ENCODE assay signal across 8 cellular contexts in genomic region chr14:34540181-34541059, GRCh38. TPM values are rescaled to one million over a fixed set of nuclear protein-coding genes. Genes with fewer than 3 reads are reported as not detected.
DNase-seq lines count a peak whose midpoint lies in the region; ATAC-seq, FAIRE-seq and TF ChIP-seq lines count a peak whose summit lies in the region.
"Not testable (repeated sequence)": the region's sequence is repeated elsewhere in the genome, so short reads cannot be mapped to it uniquely, and the experiment has no call there.

No MANE protein-coding gene starts in this region.

- not testable (repeated sequence) for H4K20me1 ChIP-seq in HepG2 (ENCODE audit: insufficient read depth, low read length)

- peak; percentile 90 for FAIRE-seq in HepG2 (lab: Jason Lieb, UNC)

- H3K9me3 Mint-ChIP-seq in CD14-positive monocyte; IgD-negative memory B cell; osteocyte (ENCODE audit: unreplicated experiment): not testable (repeated sequence)

- CTCF ChIA-PET in HepG2 (lab: Yijun Ruan, JAX; ENCODE audit: low intra/inter-chr PET ratio, low total read pairs), result interaction anchor here (1.1 kb wide), 1 partner anchor 208 kb away, joined by 3 read pairs; no protein-coding TSS in a partner anchor

- POLR2A ChIA-PET in HepG2 (lab: Yijun Ruan, JAX), result interaction anchor here (0.8 to 1.9 kb wide), 7 partner anchors 14 to 1267 kb away, joined by 3 to 17 read pairs (median 10); partner anchors contain the start of gene SPTSSA

- not testable (repeated sequence) for H3K9me3 ChIP-seq in HepG2 (ENCODE audit: low read length); testis

- 2% methylated on average over 18 of the region's 19 CpGs for WGBS in HepG2 (ENCODE audit: low lambda C conversion rate)
- WGBS in testis, 2 donors, result 57 to 78% methylated on average over 14 to 15 of the region's 19 CpGs

- not testable (repeated sequence) for H2AFZ ChIP-seq in HepG2 (ENCODE audit: low read length)

- H3K79me2 ChIP-seq in HepG2 (ENCODE audit: insufficient read depth, low read length), result peaks cover 28% of the 10 kb centered on the region

- in situ Hi-C loops in astrocyte of the cerebellum (cut with HindIII; ENCODE audit: low sequenced_read_pairs); HepG2 (cut with HindIII; ENCODE audit: extremely low pct_ligation_motif_present, low pct_unique_long_range_greater_than_20kb): not testable (repeated sequence)

- peak; percentile 63 for ATAC-seq in HepG2

- peak in 1 of 2 experiments; percentile 58; a peak in 2 of 4 replicates for TF ChIP-seq POLR2A in HepG2 (IDR thresholded peaks at IDR 0.05; ENCODE audit: insufficient read depth in 1 of 2, low read depth in 2 of 2, low read length in 2 of 2)
- not testable (repeated sequence) for TF ChIP-seq POLR2A in testis (IDR thresholded peaks at IDR 0.05)

- TF ChIP-seq CTCF in CD14-positive monocyte (IDR thresholded peaks at IDR 0.05); VCaP (conservative IDR thresholded peaks at IDR 0.05); astrocyte of the cerebellum (IDR thresholded peaks at IDR 0.05; ENCODE audit: low read depth, low read length, missing control alignments); HepG2 (CRISPR knock-in tag; IDR thresholded peaks at IDR 0.05); osteocyte (IDR thresholded peaks at IDR 0.05); testis (IDR thresholded peaks at IDR 0.05): not testable (repeated sequence)

- H3K9ac ChIP-seq in HepG2 (ENCODE audit: insufficient read depth, low read depth, low read length), result peak overlapping the region; percentile 100

- H3K4me3 Mint-ChIP-seq in CD14-positive monocyte, result peak overlapping the region; percentile 95 to 99
- peak overlapping the region; percentile 97 to 99 (median 98) for H3K4me3 Mint-ChIP-seq in IgD-negative memory B cell
- H3K4me3 Mint-ChIP-seq in osteocyte (ENCODE audit: unreplicated experiment), result peak overlapping the region; percentile 97

- not testable (repeated sequence) for DNase-seq in CD14-positive monocyte (ENCODE audit: low spot score); astrocyte of the cerebellum (ENCODE audit: low read depth); epithelial cell of prostate (ENCODE audit: low read depth, low spot score); osteocyte (ENCODE audit: extremely low spot score, unreplicated experiment); testis
- peak; percentile 68 for DNase-seq in HepG2 (ENCODE audit: low spot score)

- TSS peak; percentile 96 for BruUV-seq in HepG2 (replicated peaks; lab: Mats Ljungman, UMichigan)

- TF ChIP-seq RAD21 in HepG2 (CRISPR knock-in tag; IDR thresholded peaks at IDR 0.05), result not testable (repeated sequence)

- H3K36me3 ChIP-seq in HepG2 (replicated peaks in 1 of 2; ENCODE audit: control insufficient read depth in 1 of 2, insufficient read depth in 2 of 2, low read length in 2 of 2), result peaks cover 4 to 14% of the 10 kb centered on the region in 2 experiments; a peak in 4 of 5 replicates
- H3K36me3 ChIP-seq in testis (ENCODE audit: low read depth, missing control alignments), result not testable (repeated sequence)

- H3K27ac Mint-ChIP-seq in CD14-positive monocyte (peak overlapping the region; percentile 91 to 99 (median 98)), IgD-negative memory B cell (peak overlapping the region; percentile 98 to 99 (median 99)), osteocyte (ENCODE audit: unreplicated experiment) (peak overlapping the region; percentile 99)

- not testable (repeated sequence) for TF ChIP-seq EP300 in HepG2 (IDR thresholded peaks at IDR 0.05; ENCODE audit: low read depth in 2 of 2, low read length in 2 of 2); HepG2 (CRISPR knock-in tag; IDR thresholded peaks at IDR 0.05; ENCODE audit: borderline replicate concordance)

- H3K36me3 Mint-ChIP-seq in CD14-positive monocyte, result peaks cover 13 to 16% of the 10 kb centered on the region in 2 donors
- H3K36me3 Mint-ChIP-seq in IgD-negative memory B cell; osteocyte (ENCODE audit: unreplicated experiment): not testable (repeated sequence)

- H3K4me2 ChIP-seq in HepG2 (ENCODE audit: low read depth, low read length), result peak overlapping the region; percentile 100

- not testable (repeated sequence) for H3K27me3 ChIP-seq in HepG2 (ENCODE audit: control insufficient read depth in 1 of 2, insufficient read depth in 2 of 2, low read length in 2 of 2); testis

- not testable (repeated sequence) for H3K27me3 Mint-ChIP-seq in CD14-positive monocyte (ENCODE audit: low read depth in 3 of 3); IgD-negative memory B cell; osteocyte (ENCODE audit: unreplicated experiment)

- H3K27ac ChIP-seq in VCaP (peak overlapping the region; percentile 93), epithelial cell of prostate (peak overlapping the region; percentile 65), HepG2 (ENCODE audit: extremely low read length, insufficient read depth, low read length) (peak overlapping the region; percentile 95), testis (peak overlapping the region; percentile 79 to 94)

- H3K4me1 ChIP-seq in HepG2 (ENCODE audit: insufficient read depth, low read length) (peaks cover 25% of the 10 kb centered on the region), testis (peaks cover 14% of the 10 kb centered on the region)

- H3K4me1 Mint-ChIP-seq in CD14-positive monocyte (peaks cover 21% of the 10 kb centered on the region), IgD-negative memory B cell (peaks cover 10 to 17% (median 13%) of the 10 kb centered on the region in 3 donors), osteocyte (ENCODE audit: unreplicated experiment) (peaks cover 22% of the 10 kb centered on the region)

- intact Hi-C loops in CD14-positive monocyte (cut with micrococcal nuclease); HepG2 (cut with micrococcal nuclease; ENCODE audit: unreplicated experiment); testis (cut with DNase I; ENCODE audit: low total_unique reads): not testable (repeated sequence)

- H3K4me3 ChIP-seq in astrocyte of the cerebellum (ENCODE audit: low read depth, low read length) (peak overlapping the region; percentile 74), HepG2 (replicated peaks in 1 of 3; ENCODE audit: insufficient read depth in 1 of 3, low read depth in 2 of 3, low read length in 3 of 3) (peak overlapping the region; percentile 54 to 99 (median 92)), testis (peak overlapping the region; percentile 73 to 91)

TF ChIP-seq in HepG2, 621 proteins besides CTCF, POLR2A, EP300 and RAD21 (continues in another document):
- TF ChIP-seq ZNF567 (CRISPR knock-in tag; IDR thresholded peaks at IDR 0.05; ENCODE audit: borderline replicate concordance) (0 out of 2 replicates have a peak, but pooled peaks have one; percentile 54), ATF4 (CRISPR knock-in tag; IDR thresholded peaks at IDR 0.05) (peak in 1 of 2 experiments; percentile 28; a peak in 1 of 4 replicates), ZBTB42 (CRISPR knock-in tag; IDR thresholded peaks at IDR 0.05) (0 out of 2 replicates have a peak, but pooled peaks have one; percentile 36), ZBTB3 (CRISPR knock-in tag; IDR thresholded peaks at IDR 0.05; ENCODE audit: borderline replicate concordance, low read depth) (0 out of 2 replicates have a peak, but pooled peaks have one; percentile 0), ZNF709 (CRISPR knock-in tag; IDR thresholded peaks at IDR 0.05) (peak; percentile 71; the same call in 1 of the 2 replicates)

RNA-seq across cellular contexts. Expression of gene EAPP, which starts 0.9 kb away (rescaled TPM):
- polyA plus RNA-seq in CD14-positive monocyte (10 to 100 TPM; 70.2 to 76.2 TPM), IgD-negative memory B cell (107 TPM), HepG2 (2011; rRNA removed) (57.8 and 68.7 TPM in 2 replicates), testis (ENCODE audit: insufficient read depth, low read depth, low replicate concordance) (46.9 TPM)
- total RNA-seq in HepG2 (2016; rRNA removed; fragmentation: Illumina TruSeq; extraction: Trizol) (110 and 163 TPM in 2 replicates), osteocyte (38.3 and 42.0 TPM in 2 replicates), testis (10 to 100 TPM; 33.1 to 38.0 TPM)
- total RNA-seq in HepG2 (2016; cell fraction: cytosol; rRNA removed; fragmentation: Illumina TruSeq; extraction: Trizol; ENCODE audit: low read depth), result 16.4 and 17.4 TPM in 2 replicates
- 111 and 170 TPM in 2 replicates for total RNA-seq in HepG2 (2016; cell fraction: insoluble cytoplasmic fraction; rRNA removed; fragmentation: Illumina TruSeq; extraction: Trizol)
- total RNA-seq in HepG2 (2016; cell fraction: membrane; rRNA removed; fragmentation: Illumina TruSeq; extraction: Trizol), result 31.8 and 35.9 TPM in 2 replicates
- total RNA-seq in HepG2 (2016; cell fraction: nucleus; rRNA removed; fragmentation: Illumina TruSeq; extraction: Trizol), result 50.7 and 59.2 TPM in 2 replicates
- polyA plus RNA-seq in HepG2 (2011; cell fraction: cytosol; rRNA removed), result 33.0 and 55.6 TPM in 2 replicates
- polyA plus RNA-seq in HepG2 (2011; cell fraction: nucleus; rRNA removed), result 13.9 and 18.7 TPM in 2 replicates
- polyA plus RNA-seq in HepG2 (2012), result 52.5 and 74.2 TPM in 2 replicates
- polyA plus RNA-seq in HepG2 (2016; cell fraction: cytosol; fragmentation: Illumina TruSeq; extraction: Trizol; ENCODE audit: low read depth), result 13.9 and 14.8 TPM in 2 replicates
- 142 and 152 TPM in 2 replicates for polyA plus RNA-seq in HepG2 (2016; cell fraction: insoluble cytoplasmic fraction; fragmentation: Illumina TruSeq; extraction: Trizol; ENCODE audit: low read depth)
- 22.0 and 26.2 TPM in 2 replicates for polyA plus RNA-seq in HepG2 (2016; cell fraction: membrane; fragmentation: Illumina TruSeq; extraction: Trizol; ENCODE audit: low read depth)
- 50.5 and 52.0 TPM in 2 replicates for polyA plus RNA-seq in HepG2 (2016; cell fraction: nucleus; fragmentation: Illumina TruSeq; extraction: Trizol; ENCODE audit: insufficient read depth, low read depth)
- polyA minus RNA-seq in HepG2 (2011; rRNA and poly(A)+ RNA removed; ENCODE audit: low replicate concordance), result 11.0 and 20.1 TPM in 2 replicates
- polyA minus RNA-seq in HepG2 (2011; cell fraction: cytosol; rRNA and poly(A)+ RNA removed), result 37.9 and 41.4 TPM in 2 replicates
- polyA minus RNA-seq in HepG2 (2011; cell fraction: nucleus; rRNA and poly(A)+ RNA removed), result 48.5 and 48.9 TPM in 2 replicates
